Comparison of ENCODE assay signal across 8 cellular contexts in the genomic region with DNA sequence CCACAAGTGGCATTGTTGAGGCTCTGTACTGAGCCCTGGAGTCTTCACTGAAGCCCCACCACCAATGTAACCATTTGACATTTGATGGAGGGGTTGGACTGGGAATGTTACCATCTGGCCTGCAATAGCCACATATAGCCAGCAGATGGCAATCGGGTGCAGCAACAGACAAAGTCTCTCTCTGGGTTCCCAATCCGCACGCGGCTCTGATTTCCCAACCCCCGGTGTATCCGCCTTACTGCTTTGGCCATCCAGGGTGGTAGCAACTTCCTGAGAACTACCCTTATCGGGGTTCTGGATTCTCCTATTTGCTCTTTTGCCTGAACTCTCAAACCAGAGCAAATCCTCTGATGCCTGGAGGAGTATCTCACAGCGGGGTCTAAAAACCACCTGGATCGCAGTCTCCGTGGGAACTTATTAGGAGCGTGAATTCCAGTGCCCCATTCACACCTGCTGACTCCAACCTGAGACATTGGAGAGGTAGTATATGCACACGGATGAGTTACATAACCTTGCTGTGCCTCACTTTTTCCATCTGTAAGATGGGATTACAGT. TPM values are rescaled to one million over a fixed set of nuclear protein-coding genes. Genes with fewer than 3 reads are reported as not detected.
DNase-seq lines count a peak whose midpoint lies in the region; ATAC-seq and TF ChIP-seq lines count a peak whose summit lies in the region.

No MANE protein-coding gene starts in this region.

- H3K9me3 ChIP-seq in gastroesophageal sphincter = no peaks in the 10 kb centered on the region
- no peaks in the 10 kb centered on the region for H3K9me3 ChIP-seq in thyroid gland

- TF ChIP-seq CTCF in LNCaP clone FGC (IDR thresholded peaks at IDR 0.05; ENCODE audit: control insufficient read depth, extremely low read depth, insufficient read depth) (peak; percentile 98), gastroesophageal sphincter (IDR thresholded peaks at IDR 0.05) (peak; percentile 89 to 93 (median 92)), omental fat pad (IDR thresholded peaks at IDR 0.05) (peak in 2 of 3 donors; percentile 13 to 59), thyroid gland (IDR thresholded peaks at IDR 0.05) (peak; percentile 74 to 97 (median 94))

- DNase-seq in DMS79 (lab: John Stamatoyannopoulos, UW) (peak; percentile 68), LNCaP clone FGC (ENCODE audit: low read depth) (peak; percentile 6), RPMI8226 (peak; percentile 57), omental fat pad (ENCODE audit: low spot score) (peak; percentile 85), thyroid gland (peak; percentile 83)
- DNase-seq in activated effector memory CD4-positive, alpha-beta T cell treated with Interleukin-2 at 50 U/mL for 16 hours = peak; percentile 51

- peak; percentile 83 for ATAC-seq in gastroesophageal sphincter
- peak; percentile 86 for ATAC-seq in omental fat pad (ENCODE audit: low FRiP score)
- ATAC-seq in HG02678 (IDR thresholded peaks at IDR 0.05; ENCODE audit: unreplicated experiment) = no peak

- H3K27me3 ChIP-seq in gastroesophageal sphincter (peaks cover 55% of the 10 kb centered on the region), thyroid gland (no peaks in the 10 kb centered on the region)

- H3K4me3 ChIP-seq in LNCaP clone FGC (ENCODE audit: low read depth, low read length) (no peak overlapping the region), gastroesophageal sphincter (no peak overlapping the region), thyroid gland (replicated peaks in 1 of 3) (no peak overlapping the region)

- TF ChIP-seq POLR2A in gastroesophageal sphincter (IDR thresholded peaks at IDR 0.05) (no peak), thyroid gland (IDR thresholded peaks at IDR 0.05) (no peak)

- intact Hi-C loops in thyroid gland (cut with DNase I) = loop anchor here (5.0 kb wide), 2 partner anchors 130 to 255 kb away; partner anchors contain the start of genes ISCA2 and NPC2

- TF ChIP-seq EP300 in gastroesophageal sphincter (IDR thresholded peaks at IDR 0.05) = no peak

- peaks cover 0 to 7% (median 0%) of the 10 kb centered on the region in 3 donors for H3K4me1 ChIP-seq in gastroesophageal sphincter
- H3K4me1 ChIP-seq in thyroid gland = peaks cover 0 to 4% of the 10 kb centered on the region in 2 donors

- no peaks in the 10 kb centered on the region for H3K36me3 ChIP-seq in gastroesophageal sphincter
- H3K36me3 ChIP-seq in thyroid gland = no peaks in the 10 kb centered on the region

- H3K27ac ChIP-seq in gastroesophageal sphincter (no peak overlapping the region), thyroid gland (no peak overlapping the region)

- 12 to 21% methylated on average over 8 of the region's 12 CpGs for WGBS in gastroesophageal sphincter (ENCODE audit: low coverage in 1 of 2), 2 donors
- 25 to 26% methylated on average over 12 of the region's 12 CpGs for WGBS in thyroid gland, 2 donors

RNA-seq across cellular contexts. Expression of gene VRTN, which starts 14.2 kb away (rescaled TPM):
- total RNA-seq in gastroesophageal sphincter (not detected), omental fat pad (not detected), thyroid gland (not detected)

RNA-seq across cellular contexts. Expression of gene ABCD4, which starts 59.7 kb away (rescaled TPM):
- 10 to 100 TPM; 20.0 to 45.4 (median 33.0) TPM for total RNA-seq in gastroesophageal sphincter
- 10 to 100 TPM; 28.2 to 62.1 (median 48.3) TPM for total RNA-seq in omental fat pad
- total RNA-seq in thyroid gland = 10 to 100 TPM; 45.2 to 79.5 (median 62.0) TPM

Comparison
In these comparisons a context has a peak if more than half of its experiments do, and no peak if none do; other contexts are left out.
1. DNase-seq: peak in every context shown above with its lines; median percentile 85 in omental fat pad; 83 in thyroid gland; 68 in DMS79; 57 in RPMI8226; 51 in activated effector memory CD4-positive, alpha-beta T cell treated with Interleukin-2 at 50 U/mL for 16 hours; 6 in LNCaP clone FGC.
2. CTCF ChIP-seq: peak in every context shown above with its lines; median percentile 98 in LNCaP clone FGC; 94 in thyroid gland; 92 in gastroesophageal sphincter; 36 in omental fat pad.